Comparison of ENCODE assay signal across 17 cellular contexts in genomic region chr4:127249066-127249766, GRCh38.
DNase-seq lines count a peak whose midpoint lies in the region; ATAC-seq and TF ChIP-seq lines count a peak whose summit lies in the region.
"Had no signal": no experiment of that assay in that cellular context is flagged by ENCODE, and none has a peak within 500 bp of the region (broad histone marks: within the 10 kb centered on the region; RNA-seq: fewer than 3 reads in every experiment).

No MANE protein-coding gene starts in this region.

- H3K36me3 ChIP-seq in smooth muscle cell (ENCODE audit: low read depth) = no peaks in the 10 kb centered on the region
- H3K36me3 ChIP-seq: esophagus squamous epithelium, neutrophil, uterus had no signal

- H3K27ac ChIP-seq in smooth muscle cell (ENCODE audit: low read depth) = peak overlapping the region; percentile 82
- H3K27ac ChIP-seq: esophagus squamous epithelium, neutrophil, uterus had no signal

- WGBS in smooth muscle cell (ENCODE audit: low lambda C conversion rate) = 9% methylated on average over 3 of the region's 3 CpGs

- H3K79me2 ChIP-seq in smooth muscle cell (ENCODE audit: low read depth) = no peaks in the 10 kb centered on the region

- no peaks in the 10 kb centered on the region for H3K27me3 ChIP-seq in smooth muscle cell (ENCODE audit: low read depth)
- H3K27me3 ChIP-seq: esophagus squamous epithelium, neutrophil, uterus had no signal

- H3F3A ChIP-seq in smooth muscle cell (ENCODE audit: low read depth) = peaks cover 11% of the 10 kb centered on the region

- no peak for TF ChIP-seq CTCF in choroid plexus epithelial cell (conservative IDR thresholded peaks at IDR 0.05; ENCODE audit: low read depth, low read length)
- TF ChIP-seq CTCF in smooth muscle cell (IDR thresholded peaks at IDR 0.05; ENCODE audit: borderline replicate concordance, insufficient read depth, poor library complexity, severe bottlenecking) = no peak

- no peaks in the 10 kb centered on the region for H4K20me1 ChIP-seq in smooth muscle cell (ENCODE audit: low read depth)

- H3K4me1 ChIP-seq in smooth muscle cell (ENCODE audit: low read depth) = peaks cover 18% of the 10 kb centered on the region
- H3K4me1 ChIP-seq: esophagus squamous epithelium, uterus had no signal

- no peak overlapping the region for H2AFZ ChIP-seq in smooth muscle cell (ENCODE audit: low read depth)

- peak overlapping the region; percentile 70 for H3K4me2 ChIP-seq in smooth muscle cell

- DNase-seq in HT1080 (ENCODE audit: low read depth) (peak; percentile 70), RPMI7951 (ENCODE audit: low read depth) (peak; percentile 71), choroid plexus epithelial cell (ENCODE audit: low read depth) (peak; percentile 52), smooth muscle cell (lab: John Stamatoyannopoulos, UW; ENCODE audit: unreplicated experiment) (no peak), NCI-H2227 treated with DMSO at 0.1 percent for 48 hours (lab: John Stamatoyannopoulos, UW) (no peak)
- no peak for DNase-seq in activated CD4-positive, alpha-beta T cell treated with anti-CD3 and anti-CD28 coated beads, Interleukin-2, amount 50 U/mL, for 4 hours
- DNase-seq: activated naive CD8-positive, alpha-beta T cell treated with anti-CD3 and anti-CD28 coated beads, Interleukin-2, amount 10 ng/mL, durations not matched to agents 7 days and 5 days; CD8-positive, alpha-beta T cell; cortex of kidney; esophagus squamous epithelium; HFFc6; NCI-H1092; NCI-H446; T-helper 1 cell; uterus had no signal

- no peak overlapping the region for H3K4me3 ChIP-seq in choroid plexus epithelial cell (ENCODE audit: low read depth, low read length)
- no peak overlapping the region for H3K4me3 ChIP-seq in smooth muscle cell
- H3K4me3 ChIP-seq: esophagus squamous epithelium, uterus had no signal

- H3K9me3 ChIP-seq in smooth muscle cell (replicated peaks; ENCODE audit: low read depth) = no peaks in the 10 kb centered on the region
- H3K9me3 ChIP-seq: esophagus squamous epithelium, neutrophil, uterus had no signal

- no peak for ATAC-seq in GM21390 (IDR thresholded peaks at IDR 0.05; ENCODE audit: unreplicated experiment)
- ATAC-seq: CD8-positive, alpha-beta T cell had no signal

- no peak overlapping the region for H3K9ac ChIP-seq in smooth muscle cell (ENCODE audit: low read depth)

Comparison
In these comparisons a context has a peak if more than half of its experiments do, and no peak if none do; other contexts are left out.
1. DNase-seq: peak in HT1080 (single experiment), RPMI7951 (single experiment) and choroid plexus epithelial cell (single experiment); none in smooth muscle cell (single experiment), activated CD4-positive, alpha-beta T cell treated with anti-CD3 and anti-CD28 coated beads, Interleukin-2, amount 50 U/mL, for 4 hours (0 of 2) and NCI-H2227 treated with DMSO at 0.1 percent for 48 hours (single experiment).